1 cellular context compared by ENCODE assay signal in the genomic region with DNA sequence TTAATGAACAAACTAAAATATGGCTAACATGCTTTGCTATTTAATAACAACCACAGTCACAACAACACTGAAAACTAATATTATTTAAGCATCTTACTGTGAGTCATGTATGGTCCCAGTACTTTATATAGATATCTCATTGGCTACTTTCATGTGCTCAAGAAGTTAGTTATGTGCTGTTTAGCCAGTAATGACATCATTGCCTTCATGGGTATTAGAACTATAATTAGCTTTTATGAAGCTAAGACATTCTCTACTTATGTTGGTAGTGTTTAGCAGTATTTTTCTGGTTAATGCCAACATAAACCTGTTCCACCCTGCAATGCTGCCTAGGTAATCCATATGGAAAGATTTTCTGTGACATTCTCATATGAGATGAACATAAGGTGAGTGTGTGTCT.
TF ChIP-seq lines count a peak whose summit lies in the region.

No MANE protein-coding gene starts in this region.

TF ChIP-seq in HepG2, 621 proteins besides CTCF, POLR2A, EP300 and RAD21 (continued from another document):
- TF ChIP-seq ZNF335 (CRISPR knock-in tag; IDR thresholded peaks at IDR 0.05) (no peak), ZNF382 (CRISPR knock-in tag; IDR thresholded peaks at IDR 0.05; ENCODE audit: borderline replicate concordance) (no peak)
- TF ChIP-seq, protein P1, sequence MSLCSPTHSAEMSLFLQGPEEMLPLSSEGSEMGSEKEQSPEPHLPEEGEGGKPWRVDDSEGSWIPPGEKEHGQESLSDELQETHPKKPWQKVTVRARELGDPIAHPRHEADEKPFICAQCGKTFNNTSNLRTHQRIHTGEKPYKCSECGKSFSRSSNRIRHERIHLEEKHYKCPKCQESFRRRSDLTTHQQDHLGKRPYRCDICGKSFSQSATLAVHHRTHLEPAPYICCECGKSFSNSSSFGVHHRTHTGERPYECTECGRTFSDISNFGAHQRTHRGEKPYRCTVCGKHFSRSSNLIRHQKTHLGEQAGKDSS (CRISPR knock-in tag; IDR thresholded peaks at IDR 0.05; ENCODE audit: borderline replicate concordance, low read depth), result no peak
